19 cellular contexts compared by ENCODE assay signal in the genomic region with DNA sequence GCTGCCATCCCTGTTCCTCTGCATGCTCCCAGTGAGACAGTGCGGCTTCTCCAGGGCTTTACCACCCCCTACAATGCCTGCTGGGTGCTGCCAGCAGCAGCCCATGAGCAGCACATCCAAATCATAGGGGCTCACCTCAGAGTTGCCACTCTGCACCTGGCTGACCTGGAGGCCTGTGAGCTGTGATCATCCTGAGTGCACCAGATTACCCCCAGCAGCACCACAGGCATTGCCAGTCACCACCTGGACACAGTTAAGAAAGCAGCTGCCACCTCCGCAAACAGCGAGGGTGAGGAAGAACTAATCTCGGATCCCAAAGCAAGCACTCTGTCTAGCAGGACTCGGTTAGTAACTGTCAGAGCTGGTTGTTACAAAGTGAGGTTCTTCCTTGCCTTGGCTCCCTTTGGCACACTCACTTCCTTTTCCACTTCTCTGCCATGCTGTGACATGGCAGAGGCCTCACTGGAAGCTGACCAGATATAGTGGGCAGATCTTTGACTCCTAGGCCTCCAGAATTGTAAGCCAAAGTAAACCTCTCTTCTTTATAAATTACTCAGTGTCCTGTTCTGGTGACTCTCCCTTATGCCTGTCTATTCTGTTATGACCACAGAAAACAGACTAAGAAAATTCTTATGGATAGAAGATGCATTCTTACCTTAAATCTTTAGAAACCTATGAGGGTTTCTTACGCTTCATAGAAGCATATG. TPM values are rescaled to one million over a fixed set of nuclear protein-coding genes. Genes with fewer than 3 reads are reported as not detected.
"Had no signal": no experiment of that assay in that cellular context is flagged by ENCODE, and none has a peak within 500 bp of the region (broad histone marks: within the 10 kb centered on the region; RNA-seq: fewer than 3 reads in every experiment).

No MANE protein-coding gene starts in this region.

- H3K27ac ChIP-seq: esophagus squamous epithelium, gastroesophageal sphincter, pancreas, upper lobe of right lung, vagina had no signal

- H3K27me3 ChIP-seq: esophagus squamous epithelium, gastroesophageal sphincter, pancreas, upper lobe of right lung, vagina had no signal

- H3K4me3 Mint-ChIP-seq: dendritic cell treated with granulocyte-macrophage colony-stimulating factor and Interleukin-4, amounts not matched to agents 40 ng/mL and 50 ng/mL, for 4 days; effector memory CD8-positive, alpha-beta T cell; memory B cell; mesothelial cell of epicardium; natural killer cell; neural crest cell had no signal

- H3K4me1 ChIP-seq: gastroesophageal sphincter, upper lobe of right lung, vagina had no signal

- ATAC-seq: effector memory CD8-positive, alpha-beta T cell; gastroesophageal sphincter; natural killer cell; right cardiac atrium; upper lobe of right lung had no signal

- H3K27me3 Mint-ChIP-seq: dendritic cell treated with granulocyte-macrophage colony-stimulating factor and Interleukin-4, amounts not matched to agents 40 ng/mL and 50 ng/mL, for 4 days; progenitor cell of endocrine pancreas had no signal

- H3K9me3 Mint-ChIP-seq: dendritic cell treated with granulocyte-macrophage colony-stimulating factor and Interleukin-4, amounts not matched to agents 40 ng/mL and 50 ng/mL, for 4 days; effector memory CD8-positive, alpha-beta T cell; memory B cell; mesothelial cell of epicardium; natural killer cell; neural crest cell had no signal

- H3K4me1 Mint-ChIP-seq: memory B cell, natural killer cell, neural crest cell had no signal

- H3K9me3 ChIP-seq: esophagus squamous epithelium, gastroesophageal sphincter, pancreas, upper lobe of right lung, vagina had no signal

- H3K4me3 ChIP-seq: esophagus squamous epithelium, gastroesophageal sphincter, pancreas, upper lobe of right lung, vagina had no signal

- H3K27ac Mint-ChIP-seq: dendritic cell treated with granulocyte-macrophage colony-stimulating factor and Interleukin-4, amounts not matched to agents 40 ng/mL and 50 ng/mL, for 4 days; effector memory CD8-positive, alpha-beta T cell; memory B cell; natural killer cell; progenitor cell of endocrine pancreas had no signal

- H3K36me3 ChIP-seq: pancreas, upper lobe of right lung, vagina had no signal

- DNase-seq: effector memory CD8-positive, alpha-beta T cell; esophagus squamous epithelium; kidney glomerular epithelial cell; natural killer cell; nucleus accumbens; small intestine; stimulated activated CD4-positive, alpha-beta T cell treated with anti-CD3 and anti-CD28 coated beads, Interleukin-12 subunit alpha, Interleukin-12 subunit beta, amount 100 ng/mL, for 4 hours; stimulated activated naive CD4-positive, alpha-beta T cell treated with Interleukin-2 at 50 U/mL for 16 hours; upper lobe of right lung had no signal

- H3K36me3 Mint-ChIP-seq: mesothelial cell of epicardium, natural killer cell had no signal

RNA-seq across cellular contexts. Expression of a gene that starts 25.2 kb away (rescaled TPM):
- total RNA-seq: epithelial cell of proximal tubule, vagina had no signal

RNA-seq across cellular contexts. Expression of a gene that starts 45.3 kb away (rescaled TPM):
- total RNA-seq: epithelial cell of proximal tubule, upper lobe of right lung, vagina had no signal
- polyA plus RNA-seq: right cardiac atrium had no signal
